ENCODE assay signal across 11 cellular contexts in genomic region chr6:163772701-163773100, GRCh38.
"Had no signal": no experiment of that assay in that cellular context is flagged by ENCODE, and none has a peak within 500 bp of the region (broad histone marks: within the 10 kb centered on the region; RNA-seq: fewer than 3 reads in every experiment).

No MANE protein-coding gene starts in this region.

- H2AFZ ChIP-seq: GM23248, GM23338 had no signal

- FAIRE-seq: H1, H54 had no signal

- H3K9me3 ChIP-seq: HAP-1 had no signal

- H3K27ac Mint-ChIP-seq: GM23338, H9, HFFc6 had no signal

- H3K36me3 ChIP-seq: HAP-1 had no signal

- H3K4me1 Mint-ChIP-seq: GM23338, H9 had no signal

- H3K4me3 Mint-ChIP-seq: GM23338, H9, HFFc6 had no signal

- H3K27ac ChIP-seq: GM23248 had no signal

- DNase-seq: GM23248, GOT3, H7, H9, HCEC 1CT, HFFc6 had no signal

- H3K9ac ChIP-seq: GM23248 had no signal

- H3K4me3 ChIP-seq: GM23248, GM23338, HAP-1 had no signal

- H3K4me2 ChIP-seq: GM23338 had no signal

- ATAC-seq: GM23338, HCT116 had no signal

- H3K9me3 Mint-ChIP-seq: GM23338, HFFc6 had no signal

- H3K4me1 ChIP-seq: HAP-1 had no signal
